10 cellular contexts compared by ENCODE assay signal in genomic region chr5:114223866-114224265, GRCh38.
DNase-seq lines count a peak whose midpoint lies in the region; ATAC-seq and TF ChIP-seq lines count a peak whose summit lies in the region.
"Had no signal": no experiment of that assay in that cellular context is flagged by ENCODE, and none has a peak within 500 bp of the region (broad histone marks: within the 10 kb centered on the region; RNA-seq: fewer than 3 reads in every experiment).

No MANE protein-coding gene starts in this region.

- no peak overlapping the region for H3K4me3 Mint-ChIP-seq in WTC11
- H3K4me3 Mint-ChIP-seq in stimulated activated naive CD8-positive, alpha-beta T cell treated with anti-CD3 and anti-CD28 coated beads, Interleukin-15, amount 100 ng/mL, for 72 hours: no peak overlapping the region
- H3K4me3 Mint-ChIP-seq in activated T-helper 2 cell treated with anti-CD3 and anti-CD28 coated beads, Interferon-gamma antibody, Interleukin-2, Interleukin-4, amounts not matched to agents 10 μg/mL and 5 μg/mL and 100 μg/mL, durations not matched to agents 14 hours and 24 hours and 36 hours (ENCODE audit: low read depth): no peak overlapping the region
- H3K4me3 Mint-ChIP-seq: activated B cell treated with CpG ODN at 0.5 μM for 24 hours had no signal

- POLR2A ChIA-PET in WTC11 (lab: Charles Lee): no interaction called here

- peaks cover 8% of the 10 kb centered on the region; the same call in 1 of the 2 replicates for H3K9me3 Mint-ChIP-seq in WTC11
- peaks cover 0 to 3% of the 10 kb centered on the region in 2 donors for H3K9me3 Mint-ChIP-seq in stimulated activated naive CD8-positive, alpha-beta T cell treated with anti-CD3 and anti-CD28 coated beads, Interleukin-15, amount 100 ng/mL, for 72 hours
- peaks cover 8% of the 10 kb centered on the region for H3K9me3 Mint-ChIP-seq in activated T-helper 2 cell treated with anti-CD3 and anti-CD28 coated beads, Interferon-gamma antibody, Interleukin-2, Interleukin-4, amounts not matched to agents 10 μg/mL and 5 μg/mL and 100 μg/mL, durations not matched to agents 14 hours and 24 hours and 36 hours

- no peaks in the 10 kb centered on the region for H3K27me3 Mint-ChIP-seq in WTC11 (ENCODE audit: low read depth)
- no peaks in the 10 kb centered on the region for H3K27me3 Mint-ChIP-seq in stimulated activated naive CD8-positive, alpha-beta T cell treated with anti-CD3 and anti-CD28 coated beads, Interleukin-15, amount 100 ng/mL, for 72 hours
- no peaks in the 10 kb centered on the region for H3K27me3 Mint-ChIP-seq in activated T-helper 2 cell treated with anti-CD3 and anti-CD28 coated beads, Interferon-gamma antibody, Interleukin-2, Interleukin-4, amounts not matched to agents 10 μg/mL and 5 μg/mL and 100 μg/mL, durations not matched to agents 14 hours and 24 hours and 36 hours (ENCODE audit: low read depth)
- H3K27me3 Mint-ChIP-seq: activated B cell treated with CpG ODN at 0.5 μM for 24 hours had no signal

- no peak overlapping the region for H3K4me3 ChIP-seq in prostate gland

- no peaks in the 10 kb centered on the region for H3K36me3 Mint-ChIP-seq in WTC11
- no peaks in the 10 kb centered on the region for H3K36me3 Mint-ChIP-seq in activated T-helper 2 cell treated with anti-CD3 and anti-CD28 coated beads, Interferon-gamma antibody, Interleukin-2, Interleukin-4, amounts not matched to agents 10 μg/mL and 5 μg/mL and 100 μg/mL, durations not matched to agents 14 hours and 24 hours and 36 hours (ENCODE audit: low read depth)

- H3K4me1 Mint-ChIP-seq in WTC11: no peaks in the 10 kb centered on the region
- no peaks in the 10 kb centered on the region for H3K4me1 Mint-ChIP-seq in stimulated activated naive CD8-positive, alpha-beta T cell treated with anti-CD3 and anti-CD28 coated beads, Interleukin-15, amount 100 ng/mL, for 72 hours
- no peaks in the 10 kb centered on the region for H3K4me1 Mint-ChIP-seq in activated T-helper 2 cell treated with anti-CD3 and anti-CD28 coated beads, Interferon-gamma antibody, Interleukin-2, Interleukin-4, amounts not matched to agents 10 μg/mL and 5 μg/mL and 100 μg/mL, durations not matched to agents 14 hours and 24 hours and 36 hours (ENCODE audit: low read depth)
- H3K4me1 Mint-ChIP-seq: activated B cell treated with CpG ODN at 0.5 μM for 24 hours had no signal

- no peaks in the 10 kb centered on the region for H3K9me3 ChIP-seq in prostate gland
- H3K9me3 ChIP-seq: Caco-2 had no signal

- H3K27ac Mint-ChIP-seq in WTC11: no peak overlapping the region
- no peak overlapping the region for H3K27ac Mint-ChIP-seq in stimulated activated naive CD8-positive, alpha-beta T cell treated with anti-CD3 and anti-CD28 coated beads, Interleukin-15, amount 100 ng/mL, for 72 hours
- H3K27ac Mint-ChIP-seq in activated T-helper 2 cell treated with anti-CD3 and anti-CD28 coated beads, Interferon-gamma antibody, Interleukin-2, Interleukin-4, amounts not matched to agents 10 μg/mL and 5 μg/mL and 100 μg/mL, durations not matched to agents 14 hours and 24 hours and 36 hours: no peak overlapping the region
- H3K27ac Mint-ChIP-seq: activated B cell treated with CpG ODN at 0.5 μM for 24 hours had no signal

- peaks cover 2% of the 10 kb centered on the region for H3K27me3 ChIP-seq in prostate gland (replicated peaks; ENCODE audit: insufficient read depth)

- CTCF ChIA-PET in WTC11 (lab: Charles Lee): interaction anchor here (0.6 to 1.5 kb wide), 9 partner anchors 10 to 544 kb away, joined by 3 to 5 read pairs (median 3); no protein-coding TSS in a partner anchor

- TF ChIP-seq CTCF in WTC11 (IDR thresholded peaks at IDR 0.05): peak; percentile 47; the same call in 1 of the 2 replicates
- TF ChIP-seq CTCF in prostate gland (IDR thresholded peaks at IDR 0.05): peak in 3 of 4 experiments; percentile 14 to 45 (median 43)

- ATAC-seq in HG03135 (IDR thresholded peaks at IDR 0.05; ENCODE audit: unreplicated experiment) (peak; percentile 76), WTC11 (peak; percentile 77)
- ATAC-seq in stimulated activated naive CD8-positive, alpha-beta T cell treated with anti-CD3 and anti-CD28 coated beads, Interleukin-15, amount 100 ng/mL, for 72 hours: no peak

- no peak overlapping the region for H3K27ac ChIP-seq in prostate gland

- no peak for TF ChIP-seq POLR2A in prostate gland (IDR thresholded peaks at IDR 0.05)

- H3K36me3 ChIP-seq in prostate gland: no peaks in the 10 kb centered on the region

- no peaks in the 10 kb centered on the region for H3K4me1 ChIP-seq in prostate gland (replicated peaks)
- H3K4me1 ChIP-seq: Caco-2 had no signal

- WGBS in prostate gland: 100% methylated on average over 1 of the region's 1 CpG

- intact Hi-C loops in prostate gland (cut with DNase I): no loop called here
- intact Hi-C loops in activated T-helper 2 cell treated with anti-CD3 and anti-CD28 coated beads, Interferon-gamma antibody, Interleukin-2, Interleukin-4, amounts not matched to agents 10 μg/mL and 5 μg/mL and 100 μg/mL, durations not matched to agents 14 hours and 24 hours and 36 hours (cut with micrococcal nuclease): no loop called here

- peak; percentile 3 to 16 for DNase-seq in SHP77 (lab: John Stamatoyannopoulos, UW)
- no peak for DNase-seq in SHP77 treated with DMSO at 0.1 percent for 48 hours (lab: John Stamatoyannopoulos, UW)
- DNase-seq in WTC11 (ENCODE audit: low spot score): no peak
- DNase-seq in prostate gland (ENCODE audit: low spot score): no peak
- no peak for DNase-seq in stimulated activated naive CD8-positive, alpha-beta T cell treated with anti-CD3 and anti-CD28 coated beads, Interleukin-15, amount 100 ng/mL, for 72 hours
- no peak for DNase-seq in activated T-helper 2 cell treated with anti-CD3 and anti-CD28 coated beads, Interferon-gamma antibody, Interleukin-2, Interleukin-4, amounts not matched to agents 10 μg/mL and 5 μg/mL and 100 μg/mL, durations not matched to agents 14 hours and 24 hours and 36 hours (ENCODE audit: low spot score)
- DNase-seq in HPDE6-E6E7 (ENCODE audit: extremely low spot score): no peak
- DNase-seq: activated B cell treated with CpG ODN at 0.5 μM for 24 hours had no signal

TF ChIP-seq in WTC11, 78 proteins besides CTCF, POLR2A, EP300 and RAD21:
- TF ChIP-seq EMX1 (CRISPR knock-in tag; IDR thresholded peaks at IDR 0.05) (no peak), ZMAT4 (CRISPR knock-in tag; IDR thresholded peaks at IDR 0.05) (no peak), ZNF219 (CRISPR knock-in tag; IDR thresholded peaks at IDR 0.05; ENCODE audit: borderline replicate concordance) (no peak), FOXP4 (CRISPR knock-in tag; IDR thresholded peaks at IDR 0.05) (no peak), SOX15 (CRISPR knock-in tag; IDR thresholded peaks at IDR 0.05) (no peak), HMGXB4 (CRISPR knock-in tag; IDR thresholded peaks at IDR 0.05) (no peak), CREM (CRISPR knock-in tag; IDR thresholded peaks at IDR 0.05) (no peak), ZBTB21 (CRISPR knock-in tag; IDR thresholded peaks at IDR 0.05; ENCODE audit: borderline replicate concordance) (no peak), JAZF1 (CRISPR knock-in tag; IDR thresholded peaks at IDR 0.05) (no peak), NFATC4 (CRISPR knock-in tag; IDR thresholded peaks at IDR 0.05) (no peak), GRHL2 (CRISPR knock-in tag; IDR thresholded peaks at IDR 0.05; ENCODE audit: insufficient replicate concordance, severe bottlenecking) (no peak)

Comparison
In these comparisons a context has a peak if more than half of its experiments do, and no peak if none do; other contexts are left out.
1. DNase-seq: peak in SHP77 (2 of 2); none in SHP77 treated with DMSO at 0.1 percent for 48 hours (single experiment), WTC11 (single experiment), prostate gland (single experiment), stimulated activated naive CD8-positive, alpha-beta T cell treated with anti-CD3 and anti-CD28 coated beads, Interleukin-15, amount 100 ng/mL, for 72 hours (0 of 2), activated T-helper 2 cell treated with anti-CD3 and anti-CD28 coated beads, Interferon-gamma antibody, Interleukin-2, Interleukin-4, amounts not matched to agents 10 μg/mL and 5 μg/mL and 100 μg/mL, durations not matched to agents 14 hours and 24 hours and 36 hours (single experiment) and HPDE6-E6E7 (single experiment).